ENCODE assay signal across 34 cellular contexts in genomic region chr10:127035827-127036226, GRCh38.
"Had no signal": no experiment of that assay in that cellular context is flagged by ENCODE, and none has a peak within 500 bp of the region (broad histone marks: within the 10 kb centered on the region; RNA-seq: fewer than 3 reads in every experiment).

No MANE protein-coding gene starts in this region.

- H3K9me3 ChIP-seq: ascending aorta, breast epithelium, esophagus squamous epithelium, gastroesophageal sphincter, heart right ventricle had no signal

- H3K4me3 ChIP-seq: ascending aorta, breast epithelium, cardiac muscle cell, coronary artery, dorsolateral prefrontal cortex, esophagus squamous epithelium, gastroesophageal sphincter, heart right ventricle had no signal

- H3K4me1 Mint-ChIP-seq: activated CD4-positive, alpha-beta memory T cell treated with anti-CD3 and anti-CD28 coated beads, Interleukin-2, amount 10 ng/mL, durations not matched to agents 7 days and 5 days; activated CD4-positive, alpha-beta T cell treated with anti-CD3 and anti-CD28 coated beads, Interleukin-2, amount 10 ng/mL, durations not matched to agents 7 days and 5 days; activated naive CD4-positive, alpha-beta T cell treated with anti-CD3 and anti-CD28 coated beads, Interleukin-2, amount 10 ng/mL, durations not matched to agents 7 days and 5 days; activated naive CD8-positive, alpha-beta T cell treated with anti-CD3 and anti-CD28 coated beads, Interleukin-2, amount 10 ng/mL, durations not matched to agents 7 days and 5 days; WTC11 had no signal

- H3K27ac ChIP-seq: ascending aorta, breast epithelium, cardiac muscle cell, coronary artery, dorsolateral prefrontal cortex, epithelial cell of prostate, esophagus squamous epithelium, gastroesophageal sphincter, heart right ventricle, VCaP had no signal

- H3K27me3 Mint-ChIP-seq: activated CD4-positive, alpha-beta memory T cell treated with anti-CD3 and anti-CD28 coated beads, Interleukin-2, amount 10 ng/mL, durations not matched to agents 7 days and 5 days; activated CD4-positive, alpha-beta T cell treated with anti-CD3 and anti-CD28 coated beads, Interleukin-2, amount 10 ng/mL, durations not matched to agents 7 days and 5 days; activated naive CD4-positive, alpha-beta T cell treated with anti-CD3 and anti-CD28 coated beads, Interleukin-2, amount 10 ng/mL, durations not matched to agents 7 days and 5 days; activated naive CD8-positive, alpha-beta T cell treated with anti-CD3 and anti-CD28 coated beads, Interleukin-2, amount 10 ng/mL, durations not matched to agents 7 days and 5 days; activated T-cell treated with anti-CD3 and anti-CD28 coated beads, Interleukin-2, amount 50 U/mL, for 24 hours; brain; dendritic cell treated with granulocyte-macrophage colony-stimulating factor and Interleukin-4, amounts not matched to agents 40 ng/mL and 50 ng/mL, for 4 days had no signal

- H3K27ac Mint-ChIP-seq: activated CD4-positive, alpha-beta memory T cell treated with anti-CD3 and anti-CD28 coated beads, Interleukin-2, amount 10 ng/mL, durations not matched to agents 7 days and 5 days; activated CD4-positive, alpha-beta T cell treated with anti-CD3 and anti-CD28 coated beads, Interleukin-2, amount 10 ng/mL, durations not matched to agents 7 days and 5 days; activated naive CD4-positive, alpha-beta T cell treated with anti-CD3 and anti-CD28 coated beads, Interleukin-2, amount 10 ng/mL, durations not matched to agents 7 days and 5 days; activated naive CD4-positive, alpha-beta T cell treated with anti-CD3 and anti-CD28 coated beads, Interleukin-2, amount 50 U/mL, for 72 hours; activated naive CD8-positive, alpha-beta T cell treated with anti-CD3 and anti-CD28 coated beads, Interleukin-2, amount 10 ng/mL, durations not matched to agents 7 days and 5 days; activated T-cell treated with anti-CD3 and anti-CD28 coated beads, Interleukin-2, amount 50 U/mL, for 24 hours; activated T-cell treated with anti-CD3 and anti-CD28 coated beads, Interleukin-2, amount 50 U/mL, for 72 hours; dendritic cell treated with granulocyte-macrophage colony-stimulating factor and Interleukin-4, amounts not matched to agents 40 ng/mL and 50 ng/mL, for 4 days; WTC11 had no signal

- H3K9me3 Mint-ChIP-seq: activated CD4-positive, alpha-beta T cell treated with anti-CD3 and anti-CD28 coated beads, Interleukin-2, amount 10 ng/mL, durations not matched to agents 7 days and 5 days; activated naive CD4-positive, alpha-beta T cell treated with anti-CD3 and anti-CD28 coated beads, Interleukin-2, amount 10 ng/mL, durations not matched to agents 7 days and 5 days; activated naive CD4-positive, alpha-beta T cell treated with anti-CD3 and anti-CD28 coated beads, Interleukin-2, amount 50 U/mL, for 72 hours; activated naive CD8-positive, alpha-beta T cell treated with anti-CD3 and anti-CD28 coated beads, Interleukin-2, amount 10 ng/mL, durations not matched to agents 7 days and 5 days; activated T-cell treated with anti-CD3 and anti-CD28 coated beads, Interleukin-2, amount 50 U/mL, for 24 hours; activated T-cell treated with anti-CD3 and anti-CD28 coated beads, Interleukin-2, amount 50 U/mL, for 72 hours; brain; dendritic cell treated with granulocyte-macrophage colony-stimulating factor and Interleukin-4, amounts not matched to agents 40 ng/mL and 50 ng/mL, for 4 days; WTC11 had no signal

- DNase-seq: activated CD4-positive, alpha-beta memory T cell treated with anti-CD3 and anti-CD28 coated beads, Interleukin-2, amount 10 ng/mL, durations not matched to agents 7 days and 5 days; activated CD4-positive, alpha-beta T cell treated with anti-CD3 and anti-CD28 coated beads for 1 hour; activated CD4-positive, alpha-beta T cell treated with anti-CD3 and anti-CD28 coated beads for 4 hours; activated CD4-positive, alpha-beta T cell treated with anti-CD3 and anti-CD28 coated beads, Interleukin-2, amount 10 ng/mL, durations not matched to agents 7 days and 5 days; activated CD4-positive, alpha-beta T cell treated with anti-CD3 and anti-CD28 coated beads, Interleukin-2, amount 50 U/mL, for 4 hours; activated CD8-positive, alpha-beta memory T cell treated with anti-CD3 and anti-CD28 coated beads, Interleukin-2, amount 50 U/mL, for 48 hours; activated gamma-delta T cell; activated naive CD4-positive, alpha-beta T cell; activated naive CD4-positive, alpha-beta T cell treated with anti-CD3 and anti-CD28 coated beads, Interleukin-2, amount 10 ng/mL, durations not matched to agents 7 days and 5 days; activated naive CD8-positive, alpha-beta T cell treated with anti-CD3 and anti-CD28 coated beads, Interleukin-2, amount 10 ng/mL, durations not matched to agents 7 days and 5 days; activated T-cell treated with anti-CD3 and anti-CD28 coated beads for 4 hours; activated T-cell treated with anti-CD3 and anti-CD28 coated beads, Interleukin-2, amount 50 U/mL, for 24 hours; activated T-cell treated with anti-CD3 and anti-CD28 coated beads, Interleukin-2, amount 50 U/mL, for 72 hours; central memory CD4-positive, alpha-beta T cell; cerebellar nuclear complex; dorsolateral prefrontal cortex; effector memory CD4-positive, alpha-beta T cell; esophagus squamous epithelium; foreskin melanocyte; heart right ventricle; T-helper 2 cell had no signal

- ATAC-seq: activated naive CD4-positive, alpha-beta T cell treated with anti-CD3 and anti-CD28 coated beads, Interleukin-2, amount 50 U/mL, for 72 hours; activated T-cell treated with anti-CD3 and anti-CD28 coated beads, Interleukin-2, amount 50 U/mL, for 72 hours; gastroesophageal sphincter; heart right ventricle; WTC11 had no signal

- FAIRE-seq: endometrium, endothelial cell of umbilical vein had no signal

- H3K4me3 Mint-ChIP-seq: activated CD4-positive, alpha-beta memory T cell treated with anti-CD3 and anti-CD28 coated beads, Interleukin-2, amount 10 ng/mL, durations not matched to agents 7 days and 5 days; activated CD4-positive, alpha-beta T cell treated with anti-CD3 and anti-CD28 coated beads, Interleukin-2, amount 10 ng/mL, durations not matched to agents 7 days and 5 days; activated naive CD4-positive, alpha-beta T cell treated with anti-CD3 and anti-CD28 coated beads, Interleukin-2, amount 10 ng/mL, durations not matched to agents 7 days and 5 days; activated naive CD8-positive, alpha-beta T cell treated with anti-CD3 and anti-CD28 coated beads, Interleukin-2, amount 10 ng/mL, durations not matched to agents 7 days and 5 days; activated T-cell treated with anti-CD3 and anti-CD28 coated beads, Interleukin-2, amount 50 U/mL, for 24 hours; activated T-cell treated with anti-CD3 and anti-CD28 coated beads, Interleukin-2, amount 50 U/mL, for 72 hours; dendritic cell treated with granulocyte-macrophage colony-stimulating factor and Interleukin-4, amounts not matched to agents 40 ng/mL and 50 ng/mL, for 4 days; WTC11 had no signal

- H3K27me3 ChIP-seq: ascending aorta, breast epithelium, cardiac muscle cell, dorsolateral prefrontal cortex, esophagus squamous epithelium, gastroesophageal sphincter, heart right ventricle had no signal

- H3K36me3 ChIP-seq: breast epithelium had no signal

- H3K4me1 ChIP-seq: ascending aorta, breast epithelium, gastroesophageal sphincter had no signal

- H3K36me3 Mint-ChIP-seq: activated naive CD4-positive, alpha-beta T cell treated with anti-CD3 and anti-CD28 coated beads, Interleukin-2, amount 10 ng/mL, durations not matched to agents 7 days and 5 days; activated naive CD4-positive, alpha-beta T cell treated with anti-CD3 and anti-CD28 coated beads, Interleukin-2, amount 50 U/mL, for 72 hours; activated naive CD8-positive, alpha-beta T cell treated with anti-CD3 and anti-CD28 coated beads, Interleukin-2, amount 10 ng/mL, durations not matched to agents 7 days and 5 days had no signal
